ENCODE assay signal across 8 cellular contexts in the genomic region with DNA sequence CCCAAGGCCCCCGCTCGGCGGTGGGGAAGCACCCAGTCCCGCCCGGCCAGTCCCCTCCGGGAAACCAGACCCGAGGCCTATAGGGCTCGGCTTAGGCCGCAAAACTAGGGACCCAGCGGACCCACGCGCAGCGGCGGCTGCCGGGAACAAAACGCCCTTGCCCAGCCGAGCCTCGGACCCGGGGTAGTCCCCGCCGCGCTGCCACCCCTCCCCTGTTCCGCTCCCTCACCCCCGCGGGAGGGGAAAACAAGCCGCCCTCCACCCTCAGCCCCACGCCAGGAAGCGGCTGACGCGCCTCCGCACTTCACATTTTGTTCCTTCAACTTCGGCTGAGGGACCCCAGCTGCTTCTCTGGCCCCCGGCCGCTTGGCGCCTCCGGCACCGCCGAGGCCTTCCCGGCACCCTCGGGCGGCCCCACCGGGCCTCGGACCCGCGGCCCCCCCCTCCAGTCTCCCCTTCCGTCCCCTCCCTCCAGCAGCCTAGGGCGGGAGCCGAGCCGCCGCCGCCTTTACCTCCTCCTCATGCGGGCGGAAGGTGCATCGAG. TPM values are rescaled to one million over a fixed set of nuclear protein-coding genes. Genes with fewer than 3 reads are reported as not detected.
DNase-seq lines count a peak whose midpoint lies in the region; ATAC-seq and TF ChIP-seq lines count a peak whose summit lies in the region.

No MANE protein-coding gene starts in this region.

- H3K27ac ChIP-seq in KMS-11 (peak overlapping the region; percentile 77), ectodermal cell (ENCODE audit: insufficient read depth, low read depth, low read length, poor library complexity, severe bottlenecking) (peak overlapping the region; percentile 87), mesenchymal stem cell (ENCODE audit: low read length, poor library complexity, severe bottlenecking) (peak overlapping the region; percentile 44)

- peak overlapping the region in 1 of 2 experiments; percentile 59 for H3K23ac ChIP-seq in mesenchymal stem cell (ENCODE audit: low read length in 2 of 2)

- no peak for TF ChIP-seq CTCF in KMS-11 (conservative IDR thresholded peaks at IDR 0.05; ENCODE audit: low read depth, low read length)

- peaks cover 46% of the 10 kb centered on the region for H3K79me2 ChIP-seq in KMS-11 (ENCODE audit: insufficient read depth, low read depth)

- no peaks in the 10 kb centered on the region for H3K79me1 ChIP-seq in mesenchymal stem cell (replicated peaks; ENCODE audit: low read length, poor library complexity, severe bottlenecking)

- H3K14ac ChIP-seq in mesenchymal stem cell (ENCODE audit: low read length in 2 of 2), result peak overlapping the region; percentile 84 to 93

- no peaks in the 10 kb centered on the region for H4K20me1 ChIP-seq in KMS-11 (ENCODE audit: insufficient read depth)

- peak overlapping the region; percentile 86 for H3K9ac ChIP-seq in KMS-11
- H3K9ac ChIP-seq in mesenchymal stem cell (ENCODE audit: low read length), result peak overlapping the region; percentile 91

- ATAC-seq in GM21825 (IDR thresholded peaks at IDR 0.05; ENCODE audit: unreplicated experiment), result peak; percentile 15

- no peak overlapping the region for H2AK5ac ChIP-seq in mesenchymal stem cell (ENCODE audit: low read length, severe bottlenecking)

- H3K4me3 ChIP-seq in KMS-11 (IDR thresholded peaks at IDR 0.05; ENCODE audit: insufficient read depth, low read depth, low read length), result no peak overlapping the region
- peak overlapping the region; percentile 66 for H3K4me3 ChIP-seq in ectodermal cell (ENCODE audit: insufficient read depth, low read depth, low read length)
- peak overlapping the region; percentile 81 to 89 for H3K4me3 ChIP-seq in mesenchymal stem cell (ENCODE audit: insufficient read depth in 1 of 2, low read depth in 1 of 2, low read length in 2 of 2)

- H3K4me1 ChIP-seq in KMS-11 (ENCODE audit: low read depth, poor library complexity, severe bottlenecking) (peaks cover 20% of the 10 kb centered on the region), ectodermal cell (ENCODE audit: control insufficient read depth, insufficient read depth, low read length) (peaks cover 9% of the 10 kb centered on the region), mesenchymal stem cell (ENCODE audit: control insufficient read depth, insufficient read depth, low read depth, low read length) (peaks cover 1% of the 10 kb centered on the region)

- H2BK120ac ChIP-seq in mesenchymal stem cell (ENCODE audit: low read depth, low read length), result peak overlapping the region; percentile 84

- peak overlapping the region; percentile 82 for H2BK15ac ChIP-seq in mesenchymal stem cell (ENCODE audit: low read depth, poor library complexity, severe bottlenecking)

- peak overlapping the region; percentile 92 for H4K8ac ChIP-seq in mesenchymal stem cell (ENCODE audit: low read length)

- H2AFZ ChIP-seq in KMS-11 (ENCODE audit: low read depth), result peak overlapping the region; percentile 44
- peak overlapping the region; percentile 20 for H2AFZ ChIP-seq in mesenchymal stem cell (ENCODE audit: low read depth, low read length)

- peak overlapping the region; percentile 44 to 99 for H3K18ac ChIP-seq in mesenchymal stem cell (ENCODE audit: low read depth in 1 of 2, low read length in 2 of 2)

- H3K9me3 ChIP-seq in ectodermal cell (ENCODE audit: control insufficient read depth, low read length), result no peaks in the 10 kb centered on the region
- no peaks in the 10 kb centered on the region for H3K9me3 ChIP-seq in mesenchymal stem cell (ENCODE audit: control insufficient read depth, low read length)

- H3K27me3 ChIP-seq in KMS-11 (ENCODE audit: insufficient read depth, low read depth) (no peaks in the 10 kb centered on the region), ectodermal cell (ENCODE audit: control insufficient read depth, insufficient read depth, low read length, poor library complexity, severe bottlenecking) (no peaks in the 10 kb centered on the region), mesenchymal stem cell (ENCODE audit: control insufficient read depth in 1 of 2, insufficient read depth in 1 of 2, low read length in 2 of 2) (no peaks in the 10 kb centered on the region)

- peak overlapping the region; percentile 79 for H4K91ac ChIP-seq in mesenchymal stem cell (ENCODE audit: low read length)

- DNase-seq in GM03348 (ENCODE audit: low spot score), result peak; percentile 66
- peak; percentile 40 to 44 for DNase-seq in activated CD4-positive, alpha-beta T cell treated with anti-CD3 and anti-CD28 coated beads, Interleukin-2, amount 50 U/mL, for 4 hours
- DNase-seq in mesenchymal stem cell, result peak; percentile 56
- peak; percentile 36 for DNase-seq in stimulated activated CD8-positive, alpha-beta memory T cell treated with anti-CD3 and anti-CD28 coated beads, Interleukin-15, amount 100 ng/mL, for 24 hours (ENCODE audit: low read depth)
- DNase-seq in NCI-H1048 (lab: John Stamatoyannopoulos, UW), result no peak

- WGBS in ectodermal cell, 2 experiments, result 0% methylated on average over 54 of the region's 54 CpGs
- WGBS in mesenchymal stem cell, result under 1% methylated on average over 45 of the region's 54 CpGs

- H3K4me2 ChIP-seq in KMS-11 (peak overlapping the region; percentile 93; the same call in 1 of the 2 replicates), mesenchymal stem cell (ENCODE audit: low read length, poor library complexity, severe bottlenecking) (peak overlapping the region; percentile 69)

- H3K36me3 ChIP-seq in KMS-11 (ENCODE audit: insufficient read depth) (no peaks in the 10 kb centered on the region), ectodermal cell (ENCODE audit: control insufficient read depth, insufficient read depth, low read length) (peaks cover 18% of the 10 kb centered on the region), mesenchymal stem cell (ENCODE audit: control insufficient read depth in 1 of 2, insufficient read depth in 2 of 2, low read depth in 1 of 2, low read length in 2 of 2) (peaks cover 10 to 26% of the 10 kb centered on the region in 2 experiments)

- peak overlapping the region; percentile 42 to 71 for H3K4ac ChIP-seq in mesenchymal stem cell (ENCODE audit: low read depth in 1 of 2, low read length in 2 of 2)

- H2BK12ac ChIP-seq in mesenchymal stem cell (ENCODE audit: low read length in 2 of 2), result no peak overlapping the region

- H2BK5ac ChIP-seq in mesenchymal stem cell (ENCODE audit: low read depth, low read length, poor library complexity, severe bottlenecking), result peak overlapping the region; percentile 87

RNA-seq across cellular contexts. Expression of gene PDS5A, which starts 0.7 kb away (rescaled TPM):
- 65.5 TPM for polyA plus RNA-seq in ectodermal cell (2013, experiment 1 of 4)
- polyA plus RNA-seq in ectodermal cell (2013, experiment 2 of 4), result 62.2 TPM
- polyA plus RNA-seq in ectodermal cell (2013, experiment 3 of 4), result 54.5 TPM
- polyA plus RNA-seq in ectodermal cell (2013, experiment 4 of 4), result 61.5 TPM
- polyA plus RNA-seq in mesenchymal stem cell (2013, experiment 1 of 2), result 25.3 TPM
- 25.6 TPM for polyA plus RNA-seq in mesenchymal stem cell (2013, experiment 2 of 2)
